ENCODE assay signal across 33 cellular contexts in genomic region chr16:47084198-47084597, GRCh38.
"Had no signal": no experiment of that assay in that cellular context is flagged by ENCODE, and none has a peak within 500 bp of the region (broad histone marks: within the 10 kb centered on the region; RNA-seq: fewer than 3 reads in every experiment).

No MANE protein-coding gene starts in this region.

- H3K4me3 ChIP-seq: MG63 had no signal

- DNase-seq: Karpas-422, MG63, MM.1S, NCI-H1048, NCI-H1092, NCI-H1092 treated with DMSO at 0.1 percent for 48 hours, NCI-H1105, NCI-H1105 treated with DMSO at 0.1 percent for 48 hours, NCI-H1417 treated with DMSO at 0.1 percent for 48 hours, NCI-H1436, NCI-H1436 treated with DMSO at 0.1 percent for 48 hours, NCI-H146, NCI-H1694, NCI-H1694 treated with DMSO at 0.1 percent for 48 hours, NCI-H187, NCI-H187 treated with DMSO at 0.1 percent for 48 hours, NCI-H1930, NCI-H2029, NCI-H2029 treated with DMSO at 0.1 percent for 48 hours, NCI-H2081, NCI-H2081 treated with DMSO at 0.1 percent for 48 hours, NCI-H2107, NCI-H2171, NCI-H2171 treated with DMSO at 0.1 percent for 48 hours, NCI-H2227 treated with DMSO at 0.1 percent for 48 hours, NCI-H226, NCI-H345, NCI-H446, NCI-H446 treated with DMSO at 0.1 percent for 48 hours, NCI-H510A, NCI-H510A treated with DMSO at 0.1 percent for 48 hours, NCI-H524, NCI-H524 treated with DMSO at 0.1 percent for 48 hours had no signal

- H3K27me3 ChIP-seq: MG63 had no signal

- H3K9me3 ChIP-seq: MG63 had no signal
